Comparison of ENCODE assay signal across 10 cellular contexts in genomic region chr14:102930753-102931579, GRCh38. TPM values are rescaled to one million over a fixed set of nuclear protein-coding genes. Genes with fewer than 3 reads are reported as not detected.
DNase-seq lines count a peak whose midpoint lies in the region; ATAC-seq and TF ChIP-seq lines count a peak whose summit lies in the region.
"Had no signal": no experiment of that assay in that cellular context is flagged by ENCODE, and none has a peak within 500 bp of the region (broad histone marks: within the 10 kb centered on the region; RNA-seq: fewer than 3 reads in every experiment).

No MANE protein-coding gene starts in this region.

- H3K4me3 Mint-ChIP-seq in WTC11: peak overlapping the region; percentile 49
- H3K4me3 Mint-ChIP-seq in activated T-helper 17 cell treated with anti-CD3 and anti-CD28 coated beads, Interleukin-2, amount 50 U/mL, for 72 hours: no peak overlapping the region

- intact Hi-C loops in Right ventricle myocardium superior (cut with DNase I): no loop called here
- intact Hi-C loops in cardiac septum (cut with DNase I): no loop called here

- peaks cover 8% of the 10 kb centered on the region for H3K4me1 Mint-ChIP-seq in WTC11
- H3K4me1 Mint-ChIP-seq in activated T-helper 17 cell treated with anti-CD3 and anti-CD28 coated beads, Interleukin-2, amount 50 U/mL, for 72 hours: no peaks in the 10 kb centered on the region

- CTCF ChIA-PET in WTC11 (lab: Charles Lee) (interaction anchor here (0.7 to 1.7 kb wide), 5 partner anchors 13 to 1896 kb away, joined by 3 to 7 read pairs (median 4); no protein-coding TSS in a partner anchor), HEK293T (lab: Yijun Ruan, JAX) (interaction anchor here (0.5 to 0.6 kb wide), 2 partner anchors 45 to 612 kb away, joined by 3 read pairs; no protein-coding TSS in a partner anchor)

- H3K27ac Mint-ChIP-seq in WTC11: no peak overlapping the region
- H3K27ac Mint-ChIP-seq in activated T-helper 17 cell treated with anti-CD3 and anti-CD28 coated beads, Interleukin-2, amount 50 U/mL, for 72 hours: no peak overlapping the region

- ATAC-seq in Right ventricle myocardium superior (ENCODE audit: poor library complexity) (no peak), WTC11 (peak; percentile 5), HG02610 (IDR thresholded peaks at IDR 0.05; ENCODE audit: unreplicated experiment) (no peak)
- ATAC-seq in activated T-helper 17 cell treated with anti-CD3 and anti-CD28 coated beads, Interleukin-2, amount 50 U/mL, for 72 hours (replicated peaks): no peak

- peaks cover 45% of the 10 kb centered on the region for H3K27me3 Mint-ChIP-seq in WTC11 (ENCODE audit: low read depth)
- peaks cover 6% of the 10 kb centered on the region for H3K27me3 Mint-ChIP-seq in activated T-helper 17 cell treated with anti-CD3 and anti-CD28 coated beads, Interleukin-2, amount 50 U/mL, for 72 hours

- no peaks in the 10 kb centered on the region for H3K9me3 Mint-ChIP-seq in WTC11
- H3K9me3 Mint-ChIP-seq in activated T-helper 17 cell treated with anti-CD3 and anti-CD28 coated beads, Interleukin-2, amount 50 U/mL, for 72 hours: no peaks in the 10 kb centered on the region

- POLR2A ChIA-PET in WTC11 (lab: Charles Lee): no interaction called here
- POLR2A ChIA-PET in HEK293T (lab: Yijun Ruan, JAX): no interaction called here

- peaks cover 10% of the 10 kb centered on the region for H3K36me3 Mint-ChIP-seq in WTC11
- no peaks in the 10 kb centered on the region for H3K36me3 Mint-ChIP-seq in activated T-helper 17 cell treated with anti-CD3 and anti-CD28 coated beads, Interleukin-2, amount 50 U/mL, for 72 hours (ENCODE audit: low read depth)

- TF ChIP-seq CTCF in WTC11 (IDR thresholded peaks at IDR 0.05): no peak

- DNase-seq in Right ventricle myocardium superior (peak; percentile 40), cardiac septum (ENCODE audit: low spot score) (no peak), WTC11 (ENCODE audit: low spot score) (peak; percentile 71), iris pigment epithelial cell (ENCODE audit: low read depth) (peak; percentile 43), GM03348 (ENCODE audit: low spot score) (no peak), HEK293T (ENCODE audit: extremely low spot score) (no peak)
- DNase-seq: activated CD4-positive, alpha-beta T cell treated with anti-CD3 and anti-CD28 coated beads for 48 hours; dermis blood vessel endothelial cell had no signal

TF ChIP-seq in WTC11, 78 proteins besides CTCF, POLR2A, EP300 and RAD21 (continues in another document):
- TF ChIP-seq ZNF425 (CRISPR knock-in tag; conservative IDR thresholded peaks at IDR 0.05) (no peak), ZNF219 (CRISPR knock-in tag; IDR thresholded peaks at IDR 0.05; ENCODE audit: borderline replicate concordance) (no peak), USF2 (CRISPR knock-in tag; IDR thresholded peaks at IDR 0.05) (no peak), ATF6 (CRISPR knock-in tag; IDR thresholded peaks at IDR 0.05) (no peak)

TF ChIP-seq in HEK293T, 16 proteins besides CTCF, POLR2A, EP300 and RAD21:
- TF ChIP-seq SP1 (IDR thresholded peaks at IDR 0.05): no peak
- no peak for TF ChIP-seq L3MBTL2 (conservative IDR thresholded peaks at IDR 0.05)
- TF ChIP-seq HDGF (IDR thresholded peaks at IDR 0.05; ENCODE audit: borderline replicate concordance): no peak
- no peak for TF ChIP-seq SUZ12 (IDR thresholded peaks at IDR 0.05)
- TF ChIP-seq BHLHE40 (IDR thresholded peaks at IDR 0.05; ENCODE audit: borderline replicate concordance): no peak
- TF ChIP-seq NFRKB (IDR thresholded peaks at IDR 0.05): no peak
- TF ChIP-seq FOXK2 (IDR thresholded peaks at IDR 0.05): no peak
- no peak for TF ChIP-seq ZNF384 (IDR thresholded peaks at IDR 0.05)
- no peak for TF ChIP-seq LEF1 (IDR thresholded peaks at IDR 0.05; ENCODE audit: borderline replicate concordance)
- TF ChIP-seq ELF4 (IDR thresholded peaks at IDR 0.05): no peak
- TF ChIP-seq PKNOX1 (IDR thresholded peaks at IDR 0.05): no peak
- TF ChIP-seq FOXM1 (IDR thresholded peaks at IDR 0.05; ENCODE audit: borderline replicate concordance): no peak
- TF ChIP-seq FOXA1 (IDR thresholded peaks at IDR 0.05): no peak
- no peak for TF ChIP-seq CTBP1 (IDR thresholded peaks at IDR 0.05; ENCODE audit: borderline replicate concordance)
- TF ChIP-seq TARDBP (IDR thresholded peaks at IDR 0.05): no peak

RNA-seq across cellular contexts. Expression of gene AMN, which starts 8.5 kb away (rescaled TPM):
- total RNA-seq in Right ventricle myocardium superior (not detected), cardiac septum (not detected), WTC11 (2021) (2.4 to 3.0 TPM (median 2.8 TPM) in 3 replicates)
- 1 to 10 TPM; 2.1 to 2.3 TPM for total RNA-seq in activated T-helper 17 cell treated with anti-CD3 and anti-CD28 coated beads, Interleukin-2, amount 50 U/mL, for 72 hours
- total RNA-seq: dermis blood vessel endothelial cell had no signal

Comparison
In these comparisons a context has a peak if more than half of its experiments do, and no peak if none do; other contexts are left out.
1. DNase-seq: peak in Right ventricle myocardium superior (single experiment), WTC11 (single experiment) and iris pigment epithelial cell (single experiment); none in cardiac septum (single experiment), GM03348 (single experiment) and HEK293T (single experiment).